Comparison of ENCODE assay signal across 8 cellular contexts in genomic region chr19:19366691-19367396, GRCh38. TPM values are rescaled to one million over a fixed set of nuclear protein-coding genes. Genes with fewer than 3 reads are reported as not detected.
A peak's percentile ranks its signal among the peaks of the same experiment; 100 is the strongest.
DNase-seq lines count a peak whose midpoint lies in the region; ATAC-seq, FAIRE-seq and TF ChIP-seq lines count a peak whose summit lies in the region.

No MANE protein-coding gene starts in this region.

- H3K9me3 ChIP-seq in HCT116 (ENCODE audit: control insufficient read depth in 1 of 2, insufficient read depth in 1 of 2, low read depth in 1 of 2, low read length in 2 of 2) = no peaks in the 10 kb centered on the region
- H3K9me3 ChIP-seq in astrocyte (ENCODE audit: insufficient read depth, low read depth, low read length) = no peaks in the 10 kb centered on the region
- H3K9me3 ChIP-seq in iPS DF 6.9 (ENCODE audit: control insufficient read depth, insufficient read depth, low read length) = no peaks in the 10 kb centered on the region

- ATAC-seq in HCT116 (peak; percentile 88), HG02938 (IDR thresholded peaks at IDR 0.05; ENCODE audit: unreplicated experiment) (no peak)

- H3K4me1 ChIP-seq in HCT116 (ENCODE audit: control insufficient read depth in 1 of 2, insufficient read depth in 2 of 2, low read length in 2 of 2) = peaks cover 28 to 47% of the 10 kb centered on the region in 2 experiments
- peaks cover 6% of the 10 kb centered on the region for H3K4me1 ChIP-seq in astrocyte (ENCODE audit: insufficient read depth, low read length)
- peaks cover 4% of the 10 kb centered on the region; the same call in 1 of the 2 replicates for H3K4me1 ChIP-seq in iPS DF 6.9 (ENCODE audit: control insufficient read depth, insufficient read depth, low read length)

- H4K20me1 ChIP-seq in HCT116 (ENCODE audit: insufficient read depth) (no peaks in the 10 kb centered on the region), astrocyte (ENCODE audit: insufficient read depth, low read length) (no peaks in the 10 kb centered on the region)

- H3K4me2 ChIP-seq in HCT116 (ENCODE audit: low read length) (peak overlapping the region; percentile 83), astrocyte (ENCODE audit: low read length) (peak overlapping the region; percentile 52)

- H3K9ac ChIP-seq in HCT116 (ENCODE audit: low read length) = peak overlapping the region; percentile 60
- H3K9ac ChIP-seq in astrocyte (ENCODE audit: low read length) = peak overlapping the region; percentile 31

- BruUV-seq in HCT116 (replicated peaks; lab: Mats Ljungman, UMichigan) = no TSS peak

- DNase-seq in Daoy (ENCODE audit: low read depth) (peak; percentile 76), HCT116 (ENCODE audit: low read depth, low spot score) (peak; percentile 95), NCI-H146 (lab: John Stamatoyannopoulos, UW) (peak; percentile 86), T-helper 22 cell (ENCODE audit: low read depth) (peak; percentile 38), astrocyte (ENCODE audit: low read depth) (peak; percentile 54), iPS DF 6.9 (ENCODE audit: low read depth, low spot score) (peak; percentile 83)
- peak; percentile 38 to 58 for DNase-seq in stimulated activated CD4-positive, alpha-beta T cell treated with anti-CD3 and anti-CD28 coated beads, Interleukin-15, amount 100 ng/mL, for 1 hour (ENCODE audit: low read depth in 1 of 2, low spot score in 1 of 2)

- TF ChIP-seq RAD21 in HCT116 (IDR thresholded peaks at IDR 0.05; ENCODE audit: low read depth) = peak; percentile 99

- intact Hi-C loops in HCT116 (cut with micrococcal nuclease) = loop anchor here (1.0 to 2.0 kb wide), 2 partner anchors 40 to 123 kb away; no protein-coding TSS in a partner anchor

- H3K4me3 ChIP-seq in HCT116 (replicated peaks in 1 of 2; ENCODE audit: low read depth in 1 of 2, low read length in 2 of 2) (peak overlapping the region; percentile 22 to 53), astrocyte (ENCODE audit: insufficient read depth, low read depth, low read length) (no peak overlapping the region), iPS DF 6.9 (ENCODE audit: low read length) (no peak overlapping the region)

- TF ChIP-seq CTCF in HCT116 (IDR thresholded peaks at IDR 0.05 in 2 of 3, conservative IDR thresholded peaks at IDR 0.05 in 1 of 3; ENCODE audit: borderline replicate concordance in 1 of 3, insufficient read depth in 1 of 3, low read depth in 2 of 3, low read length in 2 of 3) (peak; percentile 94 to 99 (median 99)), astrocyte (IDR thresholded peaks at IDR 0.05; ENCODE audit: insufficient read depth, low read depth, low read length) (peak; percentile 82)

- no peaks in the 10 kb centered on the region for H3K79me2 ChIP-seq in HCT116 (ENCODE audit: insufficient read depth, low read length)
- no peaks in the 10 kb centered on the region for H3K79me2 ChIP-seq in astrocyte (ENCODE audit: insufficient read depth, low read length)

- H3K4me3 Mint-ChIP-seq in astrocyte (ENCODE audit: unreplicated experiment) = no peak overlapping the region

- H3K9me2 ChIP-seq in HCT116 (ENCODE audit: insufficient read depth) = no peaks in the 10 kb centered on the region

- H3K27ac ChIP-seq in HCT116 (ENCODE audit: low read depth, low read length) = peak overlapping the region; percentile 81
- H3K27ac ChIP-seq in astrocyte (ENCODE audit: low read depth, low read length) = no peak overlapping the region
- no peak overlapping the region for H3K27ac ChIP-seq in iPS DF 6.9 (ENCODE audit: low read length)

- H3K27me3 Mint-ChIP-seq in astrocyte (ENCODE audit: low read depth, unreplicated experiment) = no peaks in the 10 kb centered on the region

- FAIRE-seq in astrocyte (lab: Jason Lieb, UNC) = no peak

- RAD21 ChIA-PET in HCT116 (lab: Charles Lee; ENCODE audit: low non-redundant PET in 1 of 2, low total read pairs in 2 of 2, uncharacterized antibody in 2 of 2, unreplicated experiment in 2 of 2) = interaction anchor here (0.5 to 2.0 kb wide), 6 partner anchors 11 to 146 kb away, joined by 3 to 5 read pairs (median 4); no protein-coding TSS in a partner anchor

- CTCF ChIA-PET in HCT116 (lab: Charles Lee) = interaction anchor here (0.6 to 4.4 kb wide), 6 partner anchors 8 to 123 kb away, joined by 3 to 40 read pairs (median 4); partner anchors contain the start of gene GATAD2A

- H3K27me3 ChIP-seq in HCT116 (ENCODE audit: insufficient read depth, low read length) = no peaks in the 10 kb centered on the region
- no peaks in the 10 kb centered on the region for H3K27me3 ChIP-seq in astrocyte (ENCODE audit: insufficient read depth, low read length)
- no peaks in the 10 kb centered on the region for H3K27me3 ChIP-seq in iPS DF 6.9 (ENCODE audit: control insufficient read depth, insufficient read depth, low read length)

- WGBS in iPS DF 6.9 (ENCODE audit: insufficient coverage, insufficient read length) = no CpG with 5 or more reads among the region's 12 CpGs

- H3K4me1 Mint-ChIP-seq in astrocyte (ENCODE audit: low read depth, unreplicated experiment) = peaks cover 3% of the 10 kb centered on the region

- H3K9me3 Mint-ChIP-seq in astrocyte (ENCODE audit: unreplicated experiment) = no peaks in the 10 kb centered on the region

- no peak for TF ChIP-seq POLR2A in HCT116 (IDR thresholded peaks at IDR 0.05; ENCODE audit: borderline replicate concordance, extremely low read depth, insufficient read depth, insufficient read length)

- H3K36me3 Mint-ChIP-seq in astrocyte (ENCODE audit: low read depth, unreplicated experiment) = no peaks in the 10 kb centered on the region

- H3K36me3 ChIP-seq in HCT116 (ENCODE audit: control insufficient read depth in 1 of 2, insufficient read depth in 2 of 2, low read length in 2 of 2) = no peaks in the 10 kb centered on the region
- no peaks in the 10 kb centered on the region for H3K36me3 ChIP-seq in astrocyte (ENCODE audit: insufficient read depth, low read length)
- no peaks in the 10 kb centered on the region for H3K36me3 ChIP-seq in iPS DF 6.9 (ENCODE audit: control insufficient read depth, insufficient read depth, low read length)

- H2AFZ ChIP-seq in HCT116 (ENCODE audit: low read depth, low read length, poor library complexity, severe bottlenecking) (peak overlapping the region; percentile 43), astrocyte (ENCODE audit: low read depth, low read length) (peak overlapping the region; percentile 85)

- peak overlapping the region; percentile 24 for H3K27ac Mint-ChIP-seq in astrocyte (ENCODE audit: unreplicated experiment)

- POLR2A ChIA-PET in HCT116 (lab: Charles Lee) = interaction anchor here (1.5 to 1.6 kb wide), 2 partner anchors 8 to 124 kb away, joined by 4 to 5 read pairs; no protein-coding TSS in a partner anchor

TF ChIP-seq in HCT116, 20 proteins besides CTCF, POLR2A, EP300 and RAD21 (continues in another document):
- TF ChIP-seq CBX3 (IDR thresholded peaks at IDR 0.05; ENCODE audit: low read depth) = peak; percentile 77
- TF ChIP-seq EZH2 (IDR thresholded peaks at IDR 0.05) = no peak
- no peak for TF ChIP-seq ZFX (IDR thresholded peaks at IDR 0.05)
- peak; percentile 66 for TF ChIP-seq MAX (IDR thresholded peaks at IDR 0.05)
- peak; percentile 71 for TF ChIP-seq SP1 (IDR thresholded peaks at IDR 0.05; ENCODE audit: low read depth)
- no peak for TF ChIP-seq REST (IDR thresholded peaks at IDR 0.05; ENCODE audit: low read depth)
- peak; percentile 55 for TF ChIP-seq POLR2AphosphoS5 (IDR thresholded peaks at IDR 0.05; ENCODE audit: low read depth, low read length)
- TF ChIP-seq TCF7L2 (IDR thresholded peaks at IDR 0.05; ENCODE audit: borderline replicate concordance, extremely low read depth, insufficient read depth, insufficient read length) = peak; percentile 52
- TF ChIP-seq FOSL1 (IDR thresholded peaks at IDR 0.05; ENCODE audit: low read depth) = no peak
- no peak for TF ChIP-seq CEBPB (IDR thresholded peaks at IDR 0.05; ENCODE audit: low read depth)
- no peak for TF ChIP-seq ATF3 (IDR thresholded peaks at IDR 0.05)

RNA-seq across cellular contexts. Expression of gene GATAD2A, which starts 38.6 kb away (rescaled TPM):
- total RNA-seq in Daoy (2014; rRNA removed; shearing (Covaris generic)) = 43.9 and 45.6 TPM in 2 replicates
- total RNA-seq in HCT116 (2021; ENCODE audit: unreplicated experiment) = 130 TPM
- 60.5 and 73.9 TPM in 2 replicates for polyA plus RNA-seq in HCT116 (2012)
- 143 and 163 TPM in 2 replicates for total RNA-seq in astrocyte

RNA-seq across cellular contexts. Expression of gene MAU2, which starts 46.2 kb away (rescaled TPM):
- total RNA-seq in Daoy (2014; rRNA removed; shearing (Covaris generic)) = 12.8 and 17.5 TPM in 2 replicates
- total RNA-seq in HCT116 (2021; ENCODE audit: unreplicated experiment) (36.2 TPM), astrocyte (36.8 and 37.0 TPM in 2 replicates)
- 25.9 and 31.7 TPM in 2 replicates for polyA plus RNA-seq in HCT116 (2012)

RNA-seq across cellular contexts. Expression of gene SUGP1, which starts 46.5 kb away (rescaled TPM):
- total RNA-seq in Daoy (2014; rRNA removed; shearing (Covaris generic)) = 20.8 and 44.8 TPM in 2 replicates
- total RNA-seq in HCT116 (2021; ENCODE audit: unreplicated experiment) = 47.6 TPM
- polyA plus RNA-seq in HCT116 (2012) = 43.1 and 50.1 TPM in 2 replicates
- total RNA-seq in astrocyte = 48.5 and 59.1 TPM in 2 replicates

Comparison
In these comparisons a context has a peak if more than half of its experiments do, and no peak if none do; other contexts are left out.
1. DNase-seq: peak in every context shown above with its lines; median percentile 95 in HCT116; 86 in NCI-H146; 83 in iPS DF 6.9; 76 in Daoy; 54 in astrocyte; 48 in stimulated activated CD4-positive, alpha-beta T cell treated with anti-CD3 and anti-CD28 coated beads, Interleukin-15, amount 100 ng/mL, for 1 hour; 38 in T-helper 22 cell.
2. H3K4me3 ChIP-seq: peak in HCT116 (2 of 2); none in astrocyte (single experiment) and iPS DF 6.9 (single experiment).